Comparison of ENCODE assay signal across 3 cellular contexts in genomic region chr12:74185360-74185759, GRCh38.
TF ChIP-seq lines count a peak whose summit lies in the region.

No MANE protein-coding gene starts in this region.

TF ChIP-seq in A549, 52 proteins besides CTCF, POLR2A, EP300 and RAD21 (continued from another document):
- TF ChIP-seq HMGXB4 (CRISPR knock-in tag; IDR thresholded peaks at IDR 0.05; ENCODE audit: borderline replicate concordance), result no peak
- TF ChIP-seq FOSB (CRISPR knock-in tag; IDR thresholded peaks at IDR 0.05), result no peak
- TF ChIP-seq ESRRA (IDR thresholded peaks at IDR 0.05; ENCODE audit: borderline replicate concordance, low read length), result no peak
- TF ChIP-seq SMC3 (IDR thresholded peaks at IDR 0.05), result no peak
- TF ChIP-seq SREBF2 (IDR thresholded peaks at IDR 0.05), result no peak
- no peak for TF ChIP-seq RFX5 (IDR thresholded peaks at IDR 0.05)
- TF ChIP-seq KDM5A (IDR thresholded peaks at IDR 0.05), result no peak
- TF ChIP-seq, protein P1, sequence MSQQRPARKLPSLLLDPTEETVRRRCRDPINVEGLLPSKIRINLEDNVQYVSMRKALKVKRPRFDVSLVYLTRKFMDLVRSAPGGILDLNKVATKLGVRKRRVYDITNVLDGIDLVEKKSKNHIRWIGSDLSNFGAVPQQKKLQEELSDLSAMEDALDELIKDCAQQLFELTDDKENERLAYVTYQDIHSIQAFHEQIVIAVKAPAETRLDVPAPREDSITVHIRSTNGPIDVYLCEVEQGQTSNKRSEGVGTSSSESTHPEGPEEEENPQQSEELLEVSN (IDR thresholded peaks at IDR 0.05; ENCODE audit: borderline replicate concordance, low read depth), result no peak
- TF ChIP-seq GATA3 (IDR thresholded peaks at IDR 0.05; ENCODE audit: borderline replicate concordance), result no peak
- no peak for TF ChIP-seq MAFK (IDR thresholded peaks at IDR 0.05; ENCODE audit: partially characterized antibody)
- TF ChIP-seq CHD4 (IDR thresholded peaks at IDR 0.05; ENCODE audit: borderline replicate concordance), result no peak
- TF ChIP-seq HDAC2 (IDR thresholded peaks at IDR 0.05), result no peak

TF ChIP-seq in GM23338, 12 proteins besides CTCF, POLR2A, EP300 and RAD21 (continued from another document):
- TF ChIP-seq ZNF462 (CRISPR knock-in tag; IDR thresholded peaks at IDR 0.05) (no peak), EZH2phosphoT487 (IDR thresholded peaks at IDR 0.05; ENCODE audit: unreplicated experiment) (no peak), NANOG (IDR thresholded peaks at IDR 0.05; ENCODE audit: borderline replicate concordance) (no peak), ZNF114 (CRISPR knock-in tag; IDR thresholded peaks at IDR 0.05) (no peak), POLR2AphosphoS5 (IDR thresholded peaks at IDR 0.05; ENCODE audit: low read depth) (no peak)

TF ChIP-seq in WTC11, 78 proteins besides CTCF, POLR2A, EP300 and RAD21 (continued from another document):
- TF ChIP-seq, protein P2, sequence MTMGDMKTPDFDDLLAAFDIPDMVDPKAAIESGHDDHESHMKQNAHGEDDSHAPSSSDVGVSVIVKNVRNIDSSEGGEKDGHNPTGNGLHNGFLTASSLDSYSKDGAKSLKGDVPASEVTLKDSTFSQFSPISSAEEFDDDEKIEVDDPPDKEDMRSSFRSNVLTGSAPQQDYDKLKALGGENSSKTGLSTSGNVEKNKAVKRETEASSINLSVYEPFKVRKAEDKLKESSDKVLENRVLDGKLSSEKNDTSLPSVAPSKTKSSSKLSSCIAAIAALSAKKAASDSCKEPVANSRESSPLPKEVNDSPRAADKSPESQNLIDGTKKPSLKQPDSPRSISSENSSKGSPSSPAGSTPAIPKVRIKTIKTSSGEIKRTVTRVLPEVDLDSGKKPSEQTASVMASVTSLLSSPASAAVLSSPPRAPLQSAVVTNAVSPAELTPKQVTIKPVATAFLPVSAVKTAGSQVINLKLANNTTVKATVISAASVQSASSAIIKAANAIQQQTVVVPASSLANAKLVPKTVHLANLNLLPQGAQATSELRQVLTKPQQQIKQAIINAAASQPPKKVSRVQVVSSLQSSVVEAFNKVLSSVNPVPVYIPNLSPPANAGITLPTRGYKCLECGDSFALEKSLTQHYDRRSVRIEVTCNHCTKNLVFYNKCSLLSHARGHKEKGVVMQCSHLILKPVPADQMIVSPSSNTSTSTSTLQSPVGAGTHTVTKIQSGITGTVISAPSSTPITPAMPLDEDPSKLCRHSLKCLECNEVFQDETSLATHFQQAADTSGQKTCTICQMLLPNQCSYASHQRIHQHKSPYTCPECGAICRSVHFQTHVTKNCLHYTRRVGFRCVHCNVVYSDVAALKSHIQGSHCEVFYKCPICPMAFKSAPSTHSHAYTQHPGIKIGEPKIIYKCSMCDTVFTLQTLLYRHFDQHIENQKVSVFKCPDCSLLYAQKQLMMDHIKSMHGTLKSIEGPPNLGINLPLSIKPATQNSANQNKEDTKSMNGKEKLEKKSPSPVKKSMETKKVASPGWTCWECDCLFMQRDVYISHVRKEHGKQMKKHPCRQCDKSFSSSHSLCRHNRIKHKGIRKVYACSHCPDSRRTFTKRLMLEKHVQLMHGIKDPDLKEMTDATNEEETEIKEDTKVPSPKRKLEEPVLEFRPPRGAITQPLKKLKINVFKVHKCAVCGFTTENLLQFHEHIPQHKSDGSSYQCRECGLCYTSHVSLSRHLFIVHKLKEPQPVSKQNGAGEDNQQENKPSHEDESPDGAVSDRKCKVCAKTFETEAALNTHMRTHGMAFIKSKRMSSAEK (CRISPR knock-in tag; IDR thresholded peaks at IDR 0.05; ENCODE audit: borderline replicate concordance), result no peak
- TF ChIP-seq GABPB1 (CRISPR knock-in tag; IDR thresholded peaks at IDR 0.05) (no peak), ZNF396 (CRISPR knock-in tag; IDR thresholded peaks at IDR 0.05; ENCODE audit: borderline replicate concordance) (no peak), ETV6 (CRISPR knock-in tag; IDR thresholded peaks at IDR 0.05) (no peak), ZNF671 (CRISPR knock-in tag; IDR thresholded peaks at IDR 0.05) (no peak), ESRRA (CRISPR knock-in tag; IDR thresholded peaks at IDR 0.05; ENCODE audit: borderline replicate concordance) (no peak), SOX15 (CRISPR knock-in tag; IDR thresholded peaks at IDR 0.05) (no peak), ELF4 (CRISPR knock-in tag; IDR thresholded peaks at IDR 0.05; ENCODE audit: low read depth) (no peak), AR (CRISPR knock-in tag; IDR thresholded peaks at IDR 0.05) (no peak), ZNF121 (CRISPR knock-in tag; IDR thresholded peaks at IDR 0.05) (no peak), ZNF281 (CRISPR knock-in tag; IDR thresholded peaks at IDR 0.05) (no peak)
TF ChIP-seq in WTC11: peak in this region for 0.
